14 cellular contexts compared by ENCODE assay signal in genomic region chr13:47865883-47866282, GRCh38.
"Had no signal": no experiment of that assay in that cellular context is flagged by ENCODE, and none has a peak within 500 bp of the region (broad histone marks: within the 10 kb centered on the region; RNA-seq: fewer than 3 reads in every experiment).

No MANE protein-coding gene starts in this region.

- H3K4me3 Mint-ChIP-seq: naive thymus-derived CD4-positive, alpha-beta T cell; nephron progenitor cell; type B pancreatic cell had no signal

- DNase-seq: effector memory CD4-positive, alpha-beta T cell; heart left ventricle; hypothalamus; kidney glomerular epithelial cell; mammary epithelial cell; naive thymus-derived CD4-positive, alpha-beta T cell; nephron progenitor cell; psoas muscle; retina; stimulated activated naive CD8-positive, alpha-beta T cell treated with anti-CD3 and anti-CD28 coated beads, Interleukin-15, Interleukin-2, amounts not matched to agents 100 U/mL and 50 U/mL, for 24 hours; thyroid gland had no signal

- H3K9me3 Mint-ChIP-seq: nephron progenitor cell, type B pancreatic cell had no signal

- H3K36me3 Mint-ChIP-seq: type B pancreatic cell had no signal

- ATAC-seq: esophagus mucosa; heart left ventricle; naive thymus-derived CD4-positive, alpha-beta T cell; psoas muscle; sciatic nerve; stimulated activated naive CD8-positive, alpha-beta T cell treated with anti-CD3 and anti-CD28 coated beads, Interleukin-15, Interleukin-2, amounts not matched to agents 100 U/mL and 50 U/mL, for 24 hours had no signal

- H3K27ac Mint-ChIP-seq: nephron progenitor cell, type B pancreatic cell had no signal

- H3K4me1 Mint-ChIP-seq: nephron progenitor cell had no signal
